ENCODE assay signal across 14 cellular contexts in genomic region chr6:90160013-90160412, GRCh38.
A peak's percentile ranks its signal among the peaks of the same experiment; 100 is the strongest.
DNase-seq lines count a peak whose midpoint lies in the region; ATAC-seq and TF ChIP-seq lines count a peak whose summit lies in the region.
"Had no signal": no experiment of that assay in that cellular context is flagged by ENCODE, and none has a peak within 500 bp of the region (broad histone marks: within the 10 kb centered on the region; RNA-seq: fewer than 3 reads in every experiment).

No MANE protein-coding gene starts in this region.

- TF ChIP-seq CTCF in GM13976 (IDR thresholded peaks at IDR 0.05; ENCODE audit: borderline replicate concordance, control extremely low read depth, extremely low read depth, insufficient read depth, missing control alignments) (no peak), tibial nerve (IDR thresholded peaks at IDR 0.05) (no peak)

- no peak overlapping the region for H3K4me3 ChIP-seq in tibial nerve
- H3K4me3 ChIP-seq: psoas muscle had no signal

- peaks cover 0 to 26% (median 6%) of the 10 kb centered on the region in 4 donors for H3K4me1 ChIP-seq in tibial nerve

- in situ Hi-C loops in GM13976 (cut with MboI; ENCODE audit: low sequenced_read_pairs, unreplicated experiment) = no loop called here

- TF ChIP-seq POLR2A in tibial nerve (IDR thresholded peaks at IDR 0.05) = no peak

- H3K9me3 ChIP-seq in tibial nerve = no peaks in the 10 kb centered on the region
- H3K9me3 ChIP-seq: psoas muscle had no signal

- H3K27ac ChIP-seq in tibial nerve = peak overlapping the region in 2 of 4 donors; percentile 13 to 52
- H3K27ac ChIP-seq: C4-2B, psoas muscle had no signal

- WGBS in tibial nerve, 2 donors = 34 to 37% methylated on average over 3 of the region's 3 CpGs

- POLR2A ChIA-PET in activated naive CD8-positive, alpha-beta T cell treated with anti-CD3 and anti-CD28 coated beads, Interleukin-2, amount 10 ng/mL, durations not matched to agents 7 days and 5 days (lab: Charles Lee) = interaction anchor here (0.8 kb wide), 1 partner anchor 9 kb away, joined by 3 read pairs; no protein-coding TSS in a partner anchor

- H3K27me3 ChIP-seq in tibial nerve = no peaks in the 10 kb centered on the region

- H3K9me3 Mint-ChIP-seq in activated naive CD8-positive, alpha-beta T cell treated with anti-CD3 and anti-CD28 coated beads, Interleukin-2, amount 10 ng/mL, durations not matched to agents 7 days and 5 days = peaks cover under 1% of the 10 kb centered on the region
- no peaks in the 10 kb centered on the region for H3K9me3 Mint-ChIP-seq in naive B cell
- H3K9me3 Mint-ChIP-seq: stimulated activated effector memory CD8-positive, alpha-beta T cell treated with anti-CD3 and anti-CD28 coated beads, Interleukin-12 subunit alpha, Interleukin-12 subunit beta, amount 100 ng/mL, for 72 hours had no signal

- peaks cover 14% of the 10 kb centered on the region for H3K36me3 Mint-ChIP-seq in activated naive CD8-positive, alpha-beta T cell treated with anti-CD3 and anti-CD28 coated beads, Interleukin-2, amount 10 ng/mL, durations not matched to agents 7 days and 5 days
- peaks cover 0 to 18% of the 10 kb centered on the region in 2 donors for H3K36me3 Mint-ChIP-seq in naive B cell
- H3K36me3 Mint-ChIP-seq: stimulated activated effector memory CD8-positive, alpha-beta T cell treated with anti-CD3 and anti-CD28 coated beads, Interleukin-12 subunit alpha, Interleukin-12 subunit beta, amount 100 ng/mL, for 72 hours had no signal

- no peaks in the 10 kb centered on the region for H3K27me3 Mint-ChIP-seq in activated naive CD8-positive, alpha-beta T cell treated with anti-CD3 and anti-CD28 coated beads, Interleukin-2, amount 10 ng/mL, durations not matched to agents 7 days and 5 days
- H3K27me3 Mint-ChIP-seq in naive B cell = no peaks in the 10 kb centered on the region

- ATAC-seq in activated naive CD8-positive, alpha-beta T cell treated with anti-CD3 and anti-CD28 coated beads, Interleukin-2, amount 10 ng/mL, durations not matched to agents 7 days and 5 days (ENCODE audit: low read depth) = peak; percentile 21
- ATAC-seq in naive B cell (ENCODE audit: low read depth in 2 of 2) (peak; percentile 45 to 52), GM18517 (IDR thresholded peaks at IDR 0.05; ENCODE audit: unreplicated experiment) (no peak)
- ATAC-seq: psoas muscle; stimulated activated effector memory CD8-positive, alpha-beta T cell treated with anti-CD3 and anti-CD28 coated beads, Interleukin-12 subunit alpha, Interleukin-12 subunit beta, amount 100 ng/mL, for 72 hours had no signal

- no peaks in the 10 kb centered on the region for H3K36me3 ChIP-seq in tibial nerve

- peak; percentile 66 for DNase-seq in Ammon's horn (ENCODE audit: low spot score)
- DNase-seq in DMS153 (lab: John Stamatoyannopoulos, UW) = peak; percentile 78
- no peak for DNase-seq in activated naive CD8-positive, alpha-beta T cell treated with anti-CD3 and anti-CD28 coated beads, Interleukin-2, amount 10 ng/mL, durations not matched to agents 7 days and 5 days
- no peak for DNase-seq in naive B cell
- no peak for DNase-seq in GM13976 (ENCODE audit: low spot score)
- no peak for DNase-seq in tibial nerve (ENCODE audit: low spot score in 2 of 2)
- no peak for DNase-seq in occipital lobe (lab: John Stamatoyannopoulos, UW)
- DNase-seq: dermis blood vessel endothelial cell; NCI-H1105; psoas muscle; stimulated activated CD4-positive, alpha-beta T cell treated with anti-CD3 and anti-CD28 coated beads, Interleukin-4, amount 100 ng/mL, for 1 hour had no signal

- peak overlapping the region; percentile 59 for H3K27ac Mint-ChIP-seq in activated naive CD8-positive, alpha-beta T cell treated with anti-CD3 and anti-CD28 coated beads, Interleukin-2, amount 10 ng/mL, durations not matched to agents 7 days and 5 days
- H3K27ac Mint-ChIP-seq in naive B cell = peak overlapping the region in 5 of 6 donors; percentile 1 to 71 (median 49)
- H3K27ac Mint-ChIP-seq: stimulated activated effector memory CD8-positive, alpha-beta T cell treated with anti-CD3 and anti-CD28 coated beads, Interleukin-12 subunit alpha, Interleukin-12 subunit beta, amount 100 ng/mL, for 72 hours had no signal

- peaks cover 60% of the 10 kb centered on the region for H3K4me1 Mint-ChIP-seq in activated naive CD8-positive, alpha-beta T cell treated with anti-CD3 and anti-CD28 coated beads, Interleukin-2, amount 10 ng/mL, durations not matched to agents 7 days and 5 days
- H3K4me1 Mint-ChIP-seq in naive B cell = peaks cover 62 to 88% (median 71%) of the 10 kb centered on the region in 3 donors

- H3K4me3 Mint-ChIP-seq in activated naive CD8-positive, alpha-beta T cell treated with anti-CD3 and anti-CD28 coated beads, Interleukin-2, amount 10 ng/mL, durations not matched to agents 7 days and 5 days = peak overlapping the region; percentile 33
- peak overlapping the region in 4 of 8 donors; percentile 21 to 37 (median 28) for H3K4me3 Mint-ChIP-seq in naive B cell
- H3K4me3 Mint-ChIP-seq: stimulated activated effector memory CD8-positive, alpha-beta T cell treated with anti-CD3 and anti-CD28 coated beads, Interleukin-12 subunit alpha, Interleukin-12 subunit beta, amount 100 ng/mL, for 72 hours had no signal

- peak in 1 of 2 donors; percentile 22 for TF ChIP-seq EP300 in tibial nerve (IDR thresholded peaks at IDR 0.05)

Comparison
In these comparisons a context has a peak if more than half of its experiments do, and no peak if none do; other contexts are left out.
1. DNase-seq: peak in Ammon's horn (single experiment) and DMS153 (single experiment); none in activated naive CD8-positive, alpha-beta T cell treated with anti-CD3 and anti-CD28 coated beads, Interleukin-2, amount 10 ng/mL, durations not matched to agents 7 days and 5 days (single experiment), naive B cell (single experiment), GM13976 (single experiment), tibial nerve (0 of 2) and occipital lobe (single experiment).